ENCODE assay signal across 20 cellular contexts in the genomic region with DNA sequence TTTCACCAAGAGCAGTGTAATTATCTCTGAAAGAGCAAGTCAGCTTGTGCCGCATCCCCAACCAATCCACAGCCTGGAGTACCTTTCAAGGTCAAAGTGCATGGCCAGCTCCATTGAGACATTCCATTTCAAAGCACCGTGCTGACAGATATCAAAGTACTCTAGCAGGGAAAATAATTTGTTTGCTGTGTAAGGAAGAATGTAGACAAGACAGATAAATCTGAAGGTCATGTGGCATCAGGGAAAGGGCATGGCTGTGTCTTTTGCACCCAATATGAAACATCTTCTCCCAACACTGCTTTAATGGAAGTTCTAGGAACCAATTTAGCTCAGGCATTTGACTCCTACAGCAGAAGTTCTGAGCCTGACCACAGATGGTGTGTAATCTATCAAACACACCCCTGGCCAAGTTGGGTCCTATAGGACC.
"Had no signal": no experiment of that assay in that cellular context is flagged by ENCODE, and none has a peak within 500 bp of the region (broad histone marks: within the 10 kb centered on the region; RNA-seq: fewer than 3 reads in every experiment).

No MANE protein-coding gene starts in this region.

- DNase-seq: activated CD4-positive, alpha-beta T cell treated with anti-CD3 and anti-CD28 coated beads for 4 hours; activated CD8-positive, alpha-beta T cell treated with anti-CD3 and anti-CD28 coated beads for 36 hours; activated effector memory CD4-positive, alpha-beta T cell treated with anti-CD3 and anti-CD28 coated beads, Interleukin-2, amount 50 U/mL, for 16 hours; activated naive CD4-positive, alpha-beta T cell treated with anti-CD3 and anti-CD28 coated beads, Interleukin-2, amount 50 U/mL, for 16 hours; activated T-cell treated with anti-CD3 and anti-CD28 coated beads, Interleukin-2, amount 50 U/mL, for 4 hours; aorta; brain microvascular endothelial cell; colonic mucosa; erythroblast; gastrocnemius medialis; head of caudate nucleus; left ventricle myocardium inferior; occipital lobe; retina; stimulated activated naive CD4-positive, alpha-beta T cell treated with Interleukin-2 at 50 U/mL for 16 hours; T-helper 2 cell; tibial artery had no signal

- H3K27me3 ChIP-seq: brain microvascular endothelial cell, colonic mucosa, gastrocnemius medialis, tibial artery had no signal

- H3K4me1 ChIP-seq: gastrocnemius medialis had no signal

- H3K9me3 Mint-ChIP-seq: activated CD8-positive, alpha-beta T cell treated with anti-CD3 and anti-CD28 coated beads for 36 hours; activated T-cell treated with anti-CD3 and anti-CD28 coated beads, Interleukin-2, amount 50 U/mL, for 4 hours; central memory CD8-positive, alpha-beta T cell had no signal

- H3K27me3 Mint-ChIP-seq: activated CD8-positive, alpha-beta T cell treated with anti-CD3 and anti-CD28 coated beads for 36 hours; central memory CD8-positive, alpha-beta T cell had no signal

- H3K27ac ChIP-seq: brain microvascular endothelial cell, colonic mucosa, gastrocnemius medialis, left ventricle myocardium inferior, tibial artery had no signal

- H3K9me3 ChIP-seq: colonic mucosa, gastrocnemius medialis, left ventricle myocardium inferior, tibial artery had no signal

- FAIRE-seq: endometrium, urothelium cell line had no signal

- ATAC-seq: gastrocnemius medialis had no signal

- H3K4me3 Mint-ChIP-seq: activated CD8-positive, alpha-beta T cell treated with anti-CD3 and anti-CD28 coated beads for 36 hours; central memory CD8-positive, alpha-beta T cell had no signal

- H3K4me3 ChIP-seq: colonic mucosa, gastrocnemius medialis, left ventricle myocardium inferior, tibial artery had no signal

- H3K36me3 ChIP-seq: brain microvascular endothelial cell, colonic mucosa, gastrocnemius medialis, left ventricle myocardium inferior, tibial artery had no signal
